In genomic region chr17:60601443-60602384, GRCh38 we compare ENCODE assay signal across 1 cellular context.
TF ChIP-seq lines count a peak whose summit lies in the region.

No MANE protein-coding gene starts in this region.

TF ChIP-seq in HepG2, 621 proteins besides CTCF, POLR2A, EP300 and RAD21 (continued from another document and continues in another):
- no peak; the same call in 1 of the 2 replicates for TF ChIP-seq FOXA3 (CRISPR knock-in tag; IDR thresholded peaks at IDR 0.05)
- no peak for TF ChIP-seq NR1H2 (CRISPR knock-in tag; IDR thresholded peaks at IDR 0.05; ENCODE audit: borderline replicate concordance, low read depth)
- no peak for TF ChIP-seq ZNF101 (CRISPR knock-in tag; IDR thresholded peaks at IDR 0.05; ENCODE audit: borderline replicate concordance, low read depth)
- no peak for TF ChIP-seq CC2D1A (CRISPR knock-in tag; IDR thresholded peaks at IDR 0.05)
- TF ChIP-seq NCOR1 (IDR thresholded peaks at IDR 0.05; ENCODE audit: borderline replicate concordance, low read length), result no peak; the same call in none of the 2 replicates
- TF ChIP-seq ZNF83 (CRISPR knock-in tag; IDR thresholded peaks at IDR 0.05; ENCODE audit: borderline replicate concordance), result no peak
- peak; percentile 20; the same call in 1 of the 2 replicates for TF ChIP-seq MXD4 (CRISPR knock-in tag; IDR thresholded peaks at IDR 0.05)
- TF ChIP-seq HINFP (CRISPR knock-in tag; IDR thresholded peaks at IDR 0.05; ENCODE audit: low read depth), result no peak
- no peak for TF ChIP-seq RNF2 (conservative IDR thresholded peaks at IDR 0.05; ENCODE audit: low read depth)
- TF ChIP-seq ZMAT5 (CRISPR knock-in tag; IDR thresholded peaks at IDR 0.05; ENCODE audit: borderline replicate concordance, low read depth), result no peak
- no peak for TF ChIP-seq ZNF24 (IDR thresholded peaks at IDR 0.05)
- no peak for TF ChIP-seq GRHL1 (CRISPR knock-in tag; conservative IDR thresholded peaks at IDR 0.05)
- TF ChIP-seq ZNF816 (CRISPR knock-in tag; IDR thresholded peaks at IDR 0.05; ENCODE audit: borderline replicate concordance), result peak; percentile 87
- peak; percentile 71; the same call in 1 of the 2 replicates for TF ChIP-seq ZNF878 (CRISPR knock-in tag; IDR thresholded peaks at IDR 0.05)
- no peak for TF ChIP-seq ZNF207 (IDR thresholded peaks at IDR 0.05; ENCODE audit: borderline replicate concordance)
- no peak for TF ChIP-seq E2F2 (CRISPR knock-in tag; IDR thresholded peaks at IDR 0.05; ENCODE audit: borderline replicate concordance)
- TF ChIP-seq HNRNPK (IDR thresholded peaks at IDR 0.05; ENCODE audit: low read depth, low read length, poor library complexity, severe bottlenecking), result no peak
- TF ChIP-seq ZMYM4 (CRISPR knock-in tag; IDR thresholded peaks at IDR 0.05), result peak; percentile 50; the same call in 1 of the 2 replicates
- TF ChIP-seq MLLT10 (CRISPR knock-in tag; IDR thresholded peaks at IDR 0.05), result no peak
- no peak for TF ChIP-seq ZNF557 (CRISPR knock-in tag; IDR thresholded peaks at IDR 0.05)
- no peak for TF ChIP-seq CAMTA2 (CRISPR knock-in tag; IDR thresholded peaks at IDR 0.05; ENCODE audit: borderline replicate concordance)
- TF ChIP-seq DZIP1 (CRISPR knock-in tag; IDR thresholded peaks at IDR 0.05), result no peak
- no peak for TF ChIP-seq ZNF703 (CRISPR knock-in tag; IDR thresholded peaks at IDR 0.05; ENCODE audit: borderline replicate concordance)
- TF ChIP-seq NCOA2 (CRISPR knock-in tag; IDR thresholded peaks at IDR 0.05), result peak; percentile 14; the same call in 1 of the 2 replicates
- TF ChIP-seq SP2 (CRISPR knock-in tag; IDR thresholded peaks at IDR 0.05), result peak; percentile 87
- peak; percentile 97 for TF ChIP-seq NFIC (IDR thresholded peaks at IDR 0.05; ENCODE audit: low read length)
- no peak for TF ChIP-seq ZNF292 (CRISPR knock-in tag; IDR thresholded peaks at IDR 0.05; ENCODE audit: borderline replicate concordance, low read depth)
- no peak for TF ChIP-seq EHMT2 (IDR thresholded peaks at IDR 0.05; ENCODE audit: borderline replicate concordance, low read depth, low read length)
- TF ChIP-seq FOXP1 (IDR thresholded peaks at IDR 0.05), result no peak
- TF ChIP-seq FOXP1 (CRISPR knock-in tag; IDR thresholded peaks at IDR 0.05), result peak; percentile 44
- no peak for TF ChIP-seq ZFP90 (CRISPR knock-in tag; IDR thresholded peaks at IDR 0.05; ENCODE audit: borderline replicate concordance)
- no peak for TF ChIP-seq ZNF121 (CRISPR knock-in tag; IDR thresholded peaks at IDR 0.05)
- peak; percentile 96 for TF ChIP-seq PBX2 (CRISPR knock-in tag; IDR thresholded peaks at IDR 0.05)
- 0 out of 2 replicates have a peak, but pooled peaks have one; percentile 26 for TF ChIP-seq ZFX (CRISPR knock-in tag; IDR thresholded peaks at IDR 0.05; ENCODE audit: low read depth)
- TF ChIP-seq LCORL (IDR thresholded peaks at IDR 0.05), result peak; percentile 99
- TF ChIP-seq LCORL (CRISPR knock-in tag; IDR thresholded peaks at IDR 0.05), result peak; percentile 47; the same call in 1 of the 2 replicates
- no peak for TF ChIP-seq ZFP41 (CRISPR knock-in tag; IDR thresholded peaks at IDR 0.05; ENCODE audit: borderline replicate concordance)
- TF ChIP-seq ADNP (CRISPR knock-in tag; IDR thresholded peaks at IDR 0.05), result no peak
- no peak for TF ChIP-seq HHEX (CRISPR knock-in tag; IDR thresholded peaks at IDR 0.05)
- no peak for TF ChIP-seq AGO1 (IDR thresholded peaks at IDR 0.05; ENCODE audit: low read depth, low read length, poor library complexity, severe bottlenecking)
- TF ChIP-seq ARID2 (CRISPR knock-in tag; IDR thresholded peaks at IDR 0.05; ENCODE audit: borderline replicate concordance), result no peak
- no peak for TF ChIP-seq MLX (CRISPR knock-in tag; IDR thresholded peaks at IDR 0.05)
- no peak for TF ChIP-seq SRSF1 (optimal IDR thresholded peaks at IDR 0.05; ENCODE audit: low read depth, low read length)
- TF ChIP-seq ZNF143 (CRISPR knock-in tag; IDR thresholded peaks at IDR 0.05), result no peak
- no peak for TF ChIP-seq ZNF18 (CRISPR knock-in tag; IDR thresholded peaks at IDR 0.05; ENCODE audit: insufficient replicate concordance)
- no peak for TF ChIP-seq TEAD2 (CRISPR knock-in tag; IDR thresholded peaks at IDR 0.05)
- no peak for TF ChIP-seq ZNF615 (CRISPR knock-in tag; IDR thresholded peaks at IDR 0.05; ENCODE audit: borderline replicate concordance)
- TF ChIP-seq MZF1 (CRISPR knock-in tag; IDR thresholded peaks at IDR 0.05; ENCODE audit: borderline replicate concordance), result no peak
- TF ChIP-seq CENPT (CRISPR knock-in tag; IDR thresholded peaks at IDR 0.05; ENCODE audit: low read depth), result no peak
- no peak for TF ChIP-seq ZNF644 (CRISPR knock-in tag; IDR thresholded peaks at IDR 0.05; ENCODE audit: low read depth)
- TF ChIP-seq NFRKB (IDR thresholded peaks at IDR 0.05), result no peak
- TF ChIP-seq FOXJ3 (CRISPR knock-in tag; IDR thresholded peaks at IDR 0.05; ENCODE audit: borderline replicate concordance), result no peak
- peak; percentile 54; the same call in 1 of the 2 replicates for TF ChIP-seq ZSCAN25 (CRISPR knock-in tag; IDR thresholded peaks at IDR 0.05)
- TF ChIP-seq MYC (CRISPR knock-in tag; IDR thresholded peaks at IDR 0.05; ENCODE audit: borderline replicate concordance), result no peak
- TF ChIP-seq ZNF740 (CRISPR knock-in tag; IDR thresholded peaks at IDR 0.05), result no peak
- 0 out of 2 replicates have a peak, but pooled peaks have one; percentile 37 for TF ChIP-seq ZNF850 (CRISPR knock-in tag; conservative IDR thresholded peaks at IDR 0.05)
- TF ChIP-seq ZNF362 (CRISPR knock-in tag; IDR thresholded peaks at IDR 0.05; ENCODE audit: borderline replicate concordance), result no peak
- TF ChIP-seq MXI1 (IDR thresholded peaks at IDR 0.05; ENCODE audit: borderline replicate concordance, low read depth, low read length), result peak; percentile 59; the same call in 1 of the 3 replicates
- TF ChIP-seq CENPX (CRISPR knock-in tag; IDR thresholded peaks at IDR 0.05), result no peak
- TF ChIP-seq KMT2A (CRISPR knock-in tag; IDR thresholded peaks at IDR 0.05), result peak; percentile 56; the same call in 1 of the 2 replicates
- TF ChIP-seq ETS1 (CRISPR knock-in tag; IDR thresholded peaks at IDR 0.05), result no peak
- no peak for TF ChIP-seq IKZF4 (CRISPR knock-in tag; IDR thresholded peaks at IDR 0.05; ENCODE audit: borderline replicate concordance, low read depth, not compliant biosample characterization)
- peak; percentile 20; the same call in 1 of the 2 replicates for TF ChIP-seq HDAC2 (CRISPR knock-in tag; IDR thresholded peaks at IDR 0.05)
